In genomic region chr6:4861564-4861963, GRCh38 we compare ENCODE assay signal across 19 cellular contexts.
"Had no signal": no experiment of that assay in that cellular context is flagged by ENCODE, and none has a peak within 500 bp of the region (broad histone marks: within the 10 kb centered on the region; RNA-seq: fewer than 3 reads in every experiment).

No MANE protein-coding gene starts in this region.

- H3K36me3 ChIP-seq: cardiac muscle cell, gastrocnemius medialis, heart left ventricle, left ventricle myocardium inferior had no signal

- DNase-seq: activated B cell treated with CpG ODN at 0.5 μM for 24 hours; activated CD4-positive, alpha-beta memory T cell treated with anti-CD3 and anti-CD28 coated beads, Interleukin-2, amount 10 ng/mL, durations not matched to agents 7 days and 5 days; activated CD4-positive, alpha-beta T cell treated with anti-CD3 and anti-CD28 coated beads for 4 hours; activated CD8-positive, alpha-beta memory T cell treated with anti-CD3 and anti-CD28 coated beads, Interleukin-2, amount 10 ng/mL, durations not matched to agents 7 days and 5 days; activated naive CD8-positive, alpha-beta T cell treated with anti-CD3 and anti-CD28 coated beads, Interleukin-2, amount 10 ng/mL, durations not matched to agents 7 days and 5 days; amygdala; effector CD8-positive, alpha-beta T cell; gastrocnemius medialis; heart left ventricle; kidney glomerular epithelial cell; left ventricle myocardium inferior; mammary epithelial cell; naive thymus-derived CD4-positive, alpha-beta T cell; stimulated activated naive CD4-positive, alpha-beta T cell; tibial artery had no signal

- H3K4me3 ChIP-seq: cardiac muscle cell, gastrocnemius medialis, heart left ventricle, left ventricle myocardium inferior, tibial artery had no signal

- H3K4me3 Mint-ChIP-seq: activated B cell treated with CpG ODN at 0.5 μM for 24 hours; activated CD4-positive, alpha-beta memory T cell treated with anti-CD3 and anti-CD28 coated beads, Interleukin-2, amount 10 ng/mL, durations not matched to agents 7 days and 5 days; activated CD8-positive, alpha-beta memory T cell treated with anti-CD3 and anti-CD28 coated beads, Interleukin-2, amount 10 ng/mL, durations not matched to agents 7 days and 5 days; activated naive CD8-positive, alpha-beta T cell treated with anti-CD3 and anti-CD28 coated beads, Interleukin-2, amount 10 ng/mL, durations not matched to agents 7 days and 5 days; dendritic cell treated with granulocyte-macrophage colony-stimulating factor and Interleukin-4, amounts not matched to agents 40 ng/mL and 50 ng/mL, for 4 days; naive thymus-derived CD4-positive, alpha-beta T cell had no signal

- H3K27ac ChIP-seq: cardiac muscle cell, gastrocnemius medialis, heart left ventricle, left ventricle myocardium inferior, parathyroid adenoma, tibial artery had no signal

- H3K27me3 ChIP-seq: cardiac muscle cell, gastrocnemius medialis, heart left ventricle, tibial artery had no signal

- ATAC-seq: activated CD8-positive, alpha-beta memory T cell treated with anti-CD3 and anti-CD28 coated beads, Interleukin-2, amount 10 ng/mL, durations not matched to agents 7 days and 5 days; esophagus mucosa; gastrocnemius medialis; heart left ventricle; naive thymus-derived CD4-positive, alpha-beta T cell had no signal

- H2AFZ ChIP-seq: parathyroid adenoma had no signal

- H3K4me1 Mint-ChIP-seq: activated CD4-positive, alpha-beta memory T cell treated with anti-CD3 and anti-CD28 coated beads, Interleukin-2, amount 10 ng/mL, durations not matched to agents 7 days and 5 days had no signal

- H3K27ac Mint-ChIP-seq: activated B cell treated with CpG ODN at 0.5 μM for 24 hours; activated CD4-positive, alpha-beta memory T cell treated with anti-CD3 and anti-CD28 coated beads, Interleukin-2, amount 10 ng/mL, durations not matched to agents 7 days and 5 days; activated CD8-positive, alpha-beta memory T cell treated with anti-CD3 and anti-CD28 coated beads, Interleukin-2, amount 10 ng/mL, durations not matched to agents 7 days and 5 days; activated naive CD8-positive, alpha-beta T cell treated with anti-CD3 and anti-CD28 coated beads, Interleukin-2, amount 10 ng/mL, durations not matched to agents 7 days and 5 days; dendritic cell treated with granulocyte-macrophage colony-stimulating factor and Interleukin-4, amounts not matched to agents 40 ng/mL and 50 ng/mL, for 4 days had no signal

- H3K27me3 Mint-ChIP-seq: activated B cell treated with CpG ODN at 0.5 μM for 24 hours; activated CD4-positive, alpha-beta memory T cell treated with anti-CD3 and anti-CD28 coated beads, Interleukin-2, amount 10 ng/mL, durations not matched to agents 7 days and 5 days; activated CD8-positive, alpha-beta memory T cell treated with anti-CD3 and anti-CD28 coated beads, Interleukin-2, amount 10 ng/mL, durations not matched to agents 7 days and 5 days; activated naive CD8-positive, alpha-beta T cell treated with anti-CD3 and anti-CD28 coated beads, Interleukin-2, amount 10 ng/mL, durations not matched to agents 7 days and 5 days; dendritic cell treated with granulocyte-macrophage colony-stimulating factor and Interleukin-4, amounts not matched to agents 40 ng/mL and 50 ng/mL, for 4 days; naive thymus-derived CD4-positive, alpha-beta T cell had no signal
